ENCODE assay signal across 8 cellular contexts in genomic region chr13:29596064-29596418, GRCh38. TPM values are rescaled to one million over a fixed set of nuclear protein-coding genes. Genes with fewer than 3 reads are reported as not detected.
DNase-seq lines count a peak whose midpoint lies in the region; ATAC-seq lines count a peak whose summit lies in the region.

No MANE protein-coding gene starts in this region.

- intact Hi-C loops in left colon (cut with DNase I, micrococcal nuclease), result loop anchor here in 1 of 2 donors (10.0 kb wide), 2 partner anchors 249 to 519 kb away; no protein-coding TSS in a partner anchor

- H3K4me3 ChIP-seq in stomach smooth muscle (ENCODE audit: low read length in 2 of 2), result peak overlapping the region; percentile 59 to 76

- H3K27ac Mint-ChIP-seq in T-helper 2 cell treated with Interferon-gamma antibody and Interleukin-4, amounts not matched to agents 5 μg/mL and 100 μg/mL, for 36 hours, result peak overlapping the region; percentile 86
- H3K27ac Mint-ChIP-seq in activated naive CD8-positive, alpha-beta T cell, result peak overlapping the region; percentile 91
- H3K27ac Mint-ChIP-seq in immature natural killer cell, result peak overlapping the region; percentile 41 to 87 (median 80)

- no peak for ATAC-seq in left colon

- H3K4me1 ChIP-seq in stomach smooth muscle (ENCODE audit: control insufficient read depth, insufficient read depth, low read length), result peaks cover 10% of the 10 kb centered on the region

- peak overlapping the region; percentile 84 for H3K4me3 Mint-ChIP-seq in T-helper 2 cell treated with Interferon-gamma antibody and Interleukin-4, amounts not matched to agents 5 μg/mL and 100 μg/mL, for 36 hours
- peak overlapping the region; percentile 89 for H3K4me3 Mint-ChIP-seq in activated naive CD8-positive, alpha-beta T cell
- H3K4me3 Mint-ChIP-seq in immature natural killer cell, result peak overlapping the region; percentile 78 to 87 (median 84)

- peaks cover 37% of the 10 kb centered on the region for H3K4me1 Mint-ChIP-seq in T-helper 2 cell treated with Interferon-gamma antibody and Interleukin-4, amounts not matched to agents 5 μg/mL and 100 μg/mL, for 36 hours (ENCODE audit: low read depth)
- H3K4me1 Mint-ChIP-seq in activated naive CD8-positive, alpha-beta T cell (ENCODE audit: low read depth), result peaks cover 39% of the 10 kb centered on the region
- H3K4me1 Mint-ChIP-seq in immature natural killer cell, result peaks cover 22 to 26% of the 10 kb centered on the region in 2 donors

- H3K36me3 Mint-ChIP-seq in T-helper 2 cell treated with Interferon-gamma antibody and Interleukin-4, amounts not matched to agents 5 μg/mL and 100 μg/mL, for 36 hours (ENCODE audit: low read depth), result peaks cover 7% of the 10 kb centered on the region
- peaks cover 4% of the 10 kb centered on the region for H3K36me3 Mint-ChIP-seq in activated naive CD8-positive, alpha-beta T cell
- H3K36me3 Mint-ChIP-seq in immature natural killer cell, result no peaks in the 10 kb centered on the region

- no peak overlapping the region for H3K27ac ChIP-seq in stomach smooth muscle (ENCODE audit: low read length)

- no peak for DNase-seq in T-helper 2 cell treated with Interferon-gamma antibody and Interleukin-4, amounts not matched to agents 5 μg/mL and 100 μg/mL, for 36 hours (ENCODE audit: low spot score)
- DNase-seq in T-helper 2 cell (no peak), immature natural killer cell (no peak), cortex of kidney (lab: John Stamatoyannopoulos, UW) (no peak), NCI-H748 treated with DMSO at 0.1 percent for 48 hours (lab: John Stamatoyannopoulos, UW) (no peak), left colon (no peak)

- H3K9me3 Mint-ChIP-seq in T-helper 2 cell treated with Interferon-gamma antibody and Interleukin-4, amounts not matched to agents 5 μg/mL and 100 μg/mL, for 36 hours, result no peaks in the 10 kb centered on the region
- no peaks in the 10 kb centered on the region for H3K9me3 Mint-ChIP-seq in activated naive CD8-positive, alpha-beta T cell (ENCODE audit: low read depth)
- no peaks in the 10 kb centered on the region for H3K9me3 Mint-ChIP-seq in immature natural killer cell

- H3K36me3 ChIP-seq in stomach smooth muscle (ENCODE audit: control insufficient read depth in 2 of 2, insufficient read depth in 2 of 2, low read length in 2 of 2), result no peaks in the 10 kb centered on the region

- peaks cover 2% of the 10 kb centered on the region for H3K27me3 Mint-ChIP-seq in T-helper 2 cell treated with Interferon-gamma antibody and Interleukin-4, amounts not matched to agents 5 μg/mL and 100 μg/mL, for 36 hours (ENCODE audit: low read depth)
- peaks cover 2% of the 10 kb centered on the region for H3K27me3 Mint-ChIP-seq in activated naive CD8-positive, alpha-beta T cell
- H3K27me3 Mint-ChIP-seq in immature natural killer cell (ENCODE audit: low read depth in 3 of 3), result peaks cover 4 to 13% (median 7%) of the 10 kb centered on the region in 3 donors

- H3K9ac ChIP-seq in stomach smooth muscle (ENCODE audit: low read length in 2 of 2), result peak overlapping the region in 1 of 2 donors; percentile 51

- no peaks in the 10 kb centered on the region for H3K27me3 ChIP-seq in stomach smooth muscle (ENCODE audit: control insufficient read depth in 1 of 2, insufficient read depth in 2 of 2, low read length in 2 of 2)

- no peaks in the 10 kb centered on the region for H3K9me3 ChIP-seq in stomach smooth muscle (ENCODE audit: control insufficient read depth in 2 of 2, low read length in 2 of 2)

RNA-seq across cellular contexts. Expression of gene SLC7A1, which starts 0.6 kb away (rescaled TPM):
- 1 to 10 TPM; 1.2 to 2.0 (median 1.9) TPM for polyA plus RNA-seq in immature natural killer cell
- total RNA-seq in left colon, result 10 to 100 TPM; 39.9 to 56.9 TPM
